In genomic region chr9:134103391-134103998, GRCh38 we compare ENCODE assay signal across 19 cellular contexts. TPM values are rescaled to one million over a fixed set of nuclear protein-coding genes. Genes with fewer than 3 reads are reported as not detected.
DNase-seq lines count a peak whose midpoint lies in the region; ATAC-seq, FAIRE-seq and TF ChIP-seq lines count a peak whose summit lies in the region.
"Had no signal": no experiment of that assay in that cellular context is flagged by ENCODE, and none has a peak within 500 bp of the region (broad histone marks: within the 10 kb centered on the region; RNA-seq: fewer than 3 reads in every experiment).

No MANE protein-coding gene starts in this region.

- H3K27me3 Mint-ChIP-seq in nephron progenitor cell (ENCODE audit: low read depth, poor library complexity), result peaks cover 46% of the 10 kb centered on the region

- BruUV-seq in GM12878 (replicated peaks; lab: Mats Ljungman, UMichigan), result no TSS peak

- POLR2A ChIA-PET in GM12878 (lab: Charles Lee), result no interaction called here

- H3K4me3 ChIP-seq in GM12878, result no peak overlapping the region
- H3K4me3 ChIP-seq: GM23338 had no signal

- H3K4me1 ChIP-seq in GM12878 (ENCODE audit: control insufficient read depth, insufficient read depth, low read length), result no peaks in the 10 kb centered on the region; the same call in 1 of the 2 replicates
- H3K4me1 ChIP-seq: Caco-2 had no signal

- peak; percentile 6 for DNase-seq in activated effector memory CD4-positive, alpha-beta T cell treated with anti-CD3 and anti-CD28 coated beads, Interleukin-2, amount 50 U/mL, for 16 hours
- DNase-seq in activated effector memory CD4-positive, alpha-beta T cell treated with Interleukin-2 at 50 U/mL for 16 hours, result no peak
- no peak for DNase-seq in GM12878 (ENCODE audit: low read depth, low spot score)
- DNase-seq in nephron progenitor cell, result no peak
- no peak for DNase-seq in urothelium cell line (ENCODE audit: low spot score)
- no peak for DNase-seq in activated CD4-positive, alpha-beta T cell treated with anti-CD3 and anti-CD28 coated beads, Interleukin-2, amount 50 U/mL, for 48 hours
- no peak for DNase-seq in stimulated activated CD4-positive, alpha-beta T cell treated with anti-CD3 and anti-CD28 coated beads, Interleukin-1b, Interleukin-23, amount 100 ng/mL, for 48 hours
- DNase-seq: Caco-2; CD8-positive, alpha-beta memory T cell; DND-41; GDM1; H9 had no signal

- no peaks in the 10 kb centered on the region; the same call in 2 of the 3 replicates for H3K9me3 ChIP-seq in GM12878 (replicated peaks; ENCODE audit: control insufficient read depth, insufficient read depth, low read length)
- H3K9me3 ChIP-seq: Caco-2 had no signal

- TF ChIP-seq EP300 in GM12878 (IDR thresholded peaks at IDR 0.05; ENCODE audit: borderline replicate concordance in 1 of 2, control insufficient read depth in 1 of 2, low read depth in 2 of 2, low read length in 2 of 2), result no peak

- WGBS in GM12878 (ENCODE audit: insufficient coverage, insufficient replicate concordance, low lambda C conversion rate, missing lambda C conversion rate), result 3% methylated on average over 5 of the region's 5 CpGs

- TF ChIP-seq POLR2A in GM12878 (IDR thresholded peaks at IDR 0.05; ENCODE audit: low read depth, low read length), result no peak

- H3K9ac ChIP-seq in GM12878 (ENCODE audit: control insufficient read depth, insufficient read depth, low read length), result no peak overlapping the region
- H3K9ac ChIP-seq: KMS-11 had no signal

- H3K27ac Mint-ChIP-seq in nephron progenitor cell, result no peak overlapping the region
- H3K27ac Mint-ChIP-seq: CD14-positive monocyte, GM23338, H9, IgD-negative memory B cell had no signal

- CTCF ChIA-PET in GM12878 (lab: Yijun Ruan, JAX), result no interaction called here

- H3K27me3 ChIP-seq in GM12878 (replicated peaks in 1 of 2; ENCODE audit: control insufficient read depth in 2 of 2, insufficient read depth in 2 of 2, low read length in 1 of 2), result no peaks in the 10 kb centered on the region; a peak in 1 of 4 replicates

- no peak overlapping the region for H3K27ac ChIP-seq in GM12878 (ENCODE audit: control insufficient read depth, insufficient read depth)
- H3K27ac ChIP-seq: 22Rv1, HL-60, KMS-11 had no signal

- peaks cover 5% of the 10 kb centered on the region for H3K36me3 Mint-ChIP-seq in nephron progenitor cell (ENCODE audit: low read depth)
- H3K36me3 Mint-ChIP-seq: CD14-positive monocyte; CD8-positive, alpha-beta memory T cell; IgD-negative memory B cell had no signal

- in situ Hi-C loops in GM12878 (cut with MboI), result no loop called here

- intact Hi-C loops in GM12878 (cut with micrococcal nuclease; ENCODE audit: unreplicated experiment), result no loop called here

- SMC1A ChIA-PET in GM12878 (lab: Charles Lee; ENCODE audit: uncharacterized antibody, unreplicated experiment), result no interaction called here

- no peaks in the 10 kb centered on the region for H3K79me2 ChIP-seq in GM12878 (ENCODE audit: control insufficient read depth, insufficient read depth, low read length)

- TF ChIP-seq CTCF in GM12878 (IDR thresholded peaks at IDR 0.05 in 2 of 3, conservative IDR thresholded peaks at IDR 0.05 in 1 of 3; ENCODE audit: control insufficient read depth in 2 of 3, extremely low read depth in 1 of 3, insufficient read depth in 1 of 3, low read depth in 3 of 3, low read length in 3 of 3) (no peak), nephron progenitor cell (IDR thresholded peaks at IDR 0.05) (no peak)

- H3K36me3 ChIP-seq in GM12878 (ENCODE audit: control insufficient read depth in 2 of 2, insufficient read depth in 2 of 2, low read length in 1 of 2), result no peaks in the 10 kb centered on the region

- H3K4me1 Mint-ChIP-seq in nephron progenitor cell, result no peaks in the 10 kb centered on the region
- H3K4me1 Mint-ChIP-seq: GM23338, H9 had no signal

- H3K4me2 ChIP-seq in GM12878 (ENCODE audit: control insufficient read depth, insufficient read depth), result no peak overlapping the region
- H3K4me2 ChIP-seq: GM23338, KMS-11 had no signal

- FAIRE-seq in GM12878 (lab: Jason Lieb, UNC), result peak; percentile 49
- peak; percentile 97 for FAIRE-seq in urothelium cell line (lab: Jason Lieb, UNC)

- ATAC-seq in GM12878 (no peak), HG03108 (IDR thresholded peaks at IDR 0.05; ENCODE audit: unreplicated experiment) (no peak)
- ATAC-seq: GM23338 had no signal

- no peak for TF ChIP-seq RAD21 in GM12878 (IDR thresholded peaks at IDR 0.05; ENCODE audit: insufficient read depth, low read depth, low read length)

- RAD21 ChIA-PET in GM12878 (lab: Charles Lee; ENCODE audit: unreplicated experiment), result no interaction called here

- H2AFZ ChIP-seq in GM12878 (ENCODE audit: control insufficient read depth, low read depth, low read length), result no peak overlapping the region
- H2AFZ ChIP-seq: GM23338 had no signal

- H4K20me1 ChIP-seq in GM12878 (ENCODE audit: control insufficient read depth, insufficient read depth), result no peaks in the 10 kb centered on the region

- peak overlapping the region; percentile 56 for H3K4me3 Mint-ChIP-seq in nephron progenitor cell
- H3K4me3 Mint-ChIP-seq: CD8-positive, alpha-beta memory T cell; GM23338 had no signal

- peaks cover 34% of the 10 kb centered on the region for H3K9me3 Mint-ChIP-seq in nephron progenitor cell
- H3K9me3 Mint-ChIP-seq: CD8-positive, alpha-beta memory T cell had no signal

RNA-seq across cellular contexts. Expression of gene WDR5, which starts 32.4 kb away (rescaled TPM):
- total RNA-seq in GM12878 (2013; cell fraction: nucleolus; rRNA removed), result 25.9 and 34.3 TPM in 2 replicates
- total RNA-seq in GM12878 (2014; rRNA removed) (27.6 and 33.2 TPM in 2 replicates), GM12878 (2014; rRNA removed; fragmentation: Illumina TruSeq; extraction: Trizol) (24.0 and 27.0 TPM in 2 replicates), GM12878 (2021) (43.7 and 43.9 TPM in 2 replicates)
- 13.2 TPM for polyA plus RNA-seq in GM12878 (2011; ENCODE audit: low read depth)
- polyA plus RNA-seq in GM12878 (2011; rRNA removed) (25.5 and 29.0 TPM in 2 replicates), GM12878 (2014; fragmentation: Illumina TruSeq; extraction: Trizol) (30.7 and 33.1 TPM in 2 replicates), GM12878 (2014; fragmentation: Nextera tagmentation; extraction: Ambion mirVana) (1 to 10 TPM; 1.4 to 3.8 TPM), GM12878 (2014; rRNA removed) (37.1 and 44.9 TPM in 2 replicates), GM12878 (2016; fragmentation: Nextera tagmentation; extraction: Ambion mirVana) (10 to 100 TPM; 36.9 to 42.7 TPM)
- polyA plus RNA-seq in GM12878 (2011; cell fraction: cytosol; rRNA removed), result 33.1 and 40.0 TPM in 2 replicates
- 61.7 and 83.0 TPM in 2 replicates for polyA plus RNA-seq in GM12878 (2011; cell fraction: nucleus; rRNA removed)
- 22.4 and 23.7 TPM in 2 replicates for polyA plus RNA-seq in GM12878 (2012)
- 16.2 and 21.2 TPM in 2 replicates for polyA minus RNA-seq in GM12878 (2011; rRNA and poly(A)+ RNA removed)
- 12.0 and 14.2 TPM in 2 replicates for polyA minus RNA-seq in GM12878 (2011; cell fraction: cytosol; rRNA and poly(A)+ RNA removed)
- polyA minus RNA-seq in GM12878 (2011; cell fraction: nucleus; rRNA and poly(A)+ RNA removed), result 20.9 and 31.9 TPM in 2 replicates

RNA-seq across cellular contexts. Expression of gene BRD3, which starts 35.7 kb away (rescaled TPM):
- total RNA-seq in GM12878 (2013; cell fraction: nucleolus; rRNA removed), result 11.8 and 13.2 TPM in 2 replicates
- total RNA-seq in GM12878 (2014; rRNA removed) (4.0 and 4.6 TPM in 2 replicates), GM12878 (2014; rRNA removed; fragmentation: Illumina TruSeq; extraction: Trizol) (1.8 and 2.0 TPM in 2 replicates), GM12878 (2021) (20.8 and 26.3 TPM in 2 replicates)
- polyA plus RNA-seq in GM12878 (2011; ENCODE audit: low read depth), result 2.5 TPM
- polyA plus RNA-seq in GM12878 (2011; rRNA removed) (2.5 and 3.2 TPM in 2 replicates), GM12878 (2014; fragmentation: Illumina TruSeq; extraction: Trizol) (4.1 and 5.1 TPM in 2 replicates), GM12878 (2014; fragmentation: Nextera tagmentation; extraction: Ambion mirVana) (1 to 10 TPM in 1 of 2 experiments, under 1 TPM in 1; 0.53 to 1.1 TPM), GM12878 (2014; rRNA removed) (8.6 and 9.5 TPM in 2 replicates), GM12878 (2016; fragmentation: Nextera tagmentation; extraction: Ambion mirVana) (10 to 100 TPM; 17.2 to 19.0 TPM)
- polyA plus RNA-seq in GM12878 (2011; cell fraction: cytosol; rRNA removed), result 3.0 and 3.5 TPM in 2 replicates
- polyA plus RNA-seq in GM12878 (2011; cell fraction: nucleus; rRNA removed), result 13.2 and 14.5 TPM in 2 replicates
- 6.4 and 6.8 TPM in 2 replicates for polyA plus RNA-seq in GM12878 (2012)
- 3.1 and 6.9 TPM in 2 replicates for polyA minus RNA-seq in GM12878 (2011; rRNA and poly(A)+ RNA removed)
- 4.4 and 15.3 TPM in 2 replicates for polyA minus RNA-seq in GM12878 (2011; cell fraction: cytosol; rRNA and poly(A)+ RNA removed)
- polyA minus RNA-seq in GM12878 (2011; cell fraction: nucleus; rRNA and poly(A)+ RNA removed), result 6.2 and 10.4 TPM in 2 replicates
